29 cellular contexts compared by ENCODE assay signal in genomic region chr1:218211241-218211640, GRCh38.
DNase-seq lines count a peak whose midpoint lies in the region; ATAC-seq, FAIRE-seq and TF ChIP-seq lines count a peak whose summit lies in the region.
"Had no signal": no experiment of that assay in that cellular context is flagged by ENCODE, and none has a peak within 500 bp of the region (broad histone marks: within the 10 kb centered on the region; RNA-seq: fewer than 3 reads in every experiment).

No MANE protein-coding gene starts in this region.

- H4K20me1 ChIP-seq in HCT116 (ENCODE audit: insufficient read depth) (no peaks in the 10 kb centered on the region), astrocyte (ENCODE audit: insufficient read depth, low read length) (no peaks in the 10 kb centered on the region), keratinocyte (ENCODE audit: control insufficient read depth, extremely low read depth, insufficient read depth, low read length) (no peaks in the 10 kb centered on the region)
- H4K20me1 ChIP-seq: BLaER1 treated with 17β-estradiol and CSF1 and Interleukin-3, amounts not matched to agents 10 nM and 100 nM had no signal

- RAD21 ChIA-PET in HCT116 (lab: Charles Lee; ENCODE audit: low non-redundant PET in 1 of 2, low total read pairs in 2 of 2, uncharacterized antibody in 2 of 2, unreplicated experiment in 2 of 2): no interaction called here

- CTCF ChIA-PET in A549 (lab: Yijun Ruan, JAX): interaction anchor here (1.1 to 2.2 kb wide), 2 partner anchors 40 to 88 kb away, joined by 3 to 8 read pairs; no protein-coding TSS in a partner anchor
- CTCF ChIA-PET in HCT116 (lab: Charles Lee): no interaction called here

- no peak overlapping the region for H3K4me3 Mint-ChIP-seq in astrocyte (ENCODE audit: unreplicated experiment)
- H3K4me3 Mint-ChIP-seq: activated CD4-positive, alpha-beta memory T cell treated with anti-CD3 and anti-CD28 coated beads, Interleukin-2, amount 10 ng/mL, durations not matched to agents 7 days and 5 days; activated naive CD8-positive, alpha-beta T cell treated with anti-CD3 and anti-CD28 coated beads for 36 hours; brain had no signal

- H3K9me1 ChIP-seq in keratinocyte (ENCODE audit: control insufficient read depth, extremely low read depth, insufficient read depth, low read length): no peaks in the 10 kb centered on the region

- in situ Hi-C loops in HAP-1 (cut with MboI; ENCODE audit: low sequenced_read_pairs): no loop called here

- no peaks in the 10 kb centered on the region for H3K27me3 Mint-ChIP-seq in astrocyte (ENCODE audit: low read depth, unreplicated experiment)
- H3K27me3 Mint-ChIP-seq: activated CD4-positive, alpha-beta memory T cell treated with anti-CD3 and anti-CD28 coated beads, Interleukin-2, amount 10 ng/mL, durations not matched to agents 7 days and 5 days had no signal

- FAIRE-seq in A549 (lab: Jason Lieb, UNC) (no peak), astrocyte (lab: Jason Lieb, UNC) (no peak), keratinocyte (lab: Jason Lieb, UNC) (no peak)
- FAIRE-seq: colon, GM12891, H54, K562, RCC 7860 had no signal

- H3K36me3 Mint-ChIP-seq in astrocyte (ENCODE audit: low read depth, unreplicated experiment): no peaks in the 10 kb centered on the region
- H3K36me3 Mint-ChIP-seq: activated naive CD8-positive, alpha-beta T cell treated with anti-CD3 and anti-CD28 coated beads for 36 hours; brain had no signal

- H3K4me2 ChIP-seq in A549 (peak overlapping the region; percentile 32; the same call in 2 of the 3 replicates), HCT116 (ENCODE audit: low read length) (peak overlapping the region; percentile 15; the same call in 1 of the 2 replicates), astrocyte (ENCODE audit: low read length) (no peak overlapping the region), keratinocyte (ENCODE audit: control insufficient read depth, extremely low read depth, insufficient read depth, low read depth, low read length) (peak overlapping the region; percentile 23)
- H3K4me2 ChIP-seq: BLaER1 treated with 17β-estradiol and CSF1 and Interleukin-3, amounts not matched to agents 10 nM and 100 nM had no signal

- H3K4me1 Mint-ChIP-seq in astrocyte (ENCODE audit: low read depth, unreplicated experiment): peaks cover 16% of the 10 kb centered on the region
- H3K4me1 Mint-ChIP-seq: activated CD4-positive, alpha-beta memory T cell treated with anti-CD3 and anti-CD28 coated beads, Interleukin-2, amount 10 ng/mL, durations not matched to agents 7 days and 5 days; activated naive CD8-positive, alpha-beta T cell treated with anti-CD3 and anti-CD28 coated beads for 36 hours; brain had no signal

- peaks cover 3% of the 10 kb centered on the region for H3K9me3 Mint-ChIP-seq in astrocyte (ENCODE audit: unreplicated experiment)
- H3K9me3 Mint-ChIP-seq: activated CD4-positive, alpha-beta memory T cell treated with anti-CD3 and anti-CD28 coated beads, Interleukin-2, amount 10 ng/mL, durations not matched to agents 7 days and 5 days; activated naive CD8-positive, alpha-beta T cell treated with anti-CD3 and anti-CD28 coated beads for 36 hours; activated T-helper 2 cell treated with anti-CD3 and anti-CD28 coated beads, Interferon-gamma antibody, Interleukin-2, Interleukin-4, amounts not matched to agents 10 μg/mL and 5 μg/mL and 100 μg/mL, durations not matched to agents 14 hours and 24 hours and 36 hours; brain had no signal

- H3K9ac ChIP-seq in HCT116 (ENCODE audit: low read length) (no peak overlapping the region), astrocyte (ENCODE audit: low read length) (no peak overlapping the region), keratinocyte (ENCODE audit: control insufficient read depth, extremely low read depth, insufficient read depth, low read length) (no peak overlapping the region)
- H3K9ac ChIP-seq: BLaER1 treated with 17β-estradiol and CSF1 and Interleukin-3, amounts not matched to agents 10 nM and 100 nM had no signal

- no TSS peak for BruUV-seq in HCT116 (replicated peaks; lab: Mats Ljungman, UMichigan)

- H3K27ac ChIP-seq in A549 (peak overlapping the region in 1 of 2 experiments; percentile 77; a peak in 2 of 6 replicates), HCT116 (ENCODE audit: low read depth, low read length) (no peak overlapping the region), astrocyte (ENCODE audit: low read depth, low read length) (no peak overlapping the region), keratinocyte (ENCODE audit: control insufficient read depth, insufficient read depth, low read length) (no peak overlapping the region), ascending aorta (no peak overlapping the region)
- H3K27ac ChIP-seq: BLaER1 treated with 17β-estradiol and CSF1 and Interleukin-3, amounts not matched to agents 10 nM and 100 nM; esophagus muscularis mucosa; prostate gland had no signal

- H3K9me2 ChIP-seq in HCT116 (ENCODE audit: insufficient read depth): 0 out of 2 replicates have a peak, but pooled peaks cover 3% of the 10 kb centered on the region

- H3K4me3 ChIP-seq in A549: no peak overlapping the region
- no peak overlapping the region for H3K4me3 ChIP-seq in HCT116 (replicated peaks in 1 of 2; ENCODE audit: low read depth in 1 of 2, low read length in 2 of 2)
- H3K4me3 ChIP-seq in astrocyte (ENCODE audit: insufficient read depth, low read depth, low read length): no peak overlapping the region
- H3K4me3 ChIP-seq in keratinocyte (ENCODE audit: control insufficient read depth in 2 of 3, extremely low read depth in 1 of 3, insufficient read depth in 2 of 3, low read depth in 1 of 3, low read length in 3 of 3): no peak overlapping the region
- H3K4me3 ChIP-seq in ascending aorta: no peak overlapping the region
- no peak overlapping the region for H3K4me3 ChIP-seq in HAP-1
- H3K4me3 ChIP-seq: BLaER1 treated with 17β-estradiol and CSF1 and Interleukin-3, amounts not matched to agents 10 nM and 100 nM; esophagus muscularis mucosa; K562; prostate gland had no signal

- TF ChIP-seq RAD21 in A549 (conservative IDR thresholded peaks at IDR 0.05 in 1 of 2, IDR thresholded peaks at IDR 0.05 in 1 of 2) (no peak), HCT116 (IDR thresholded peaks at IDR 0.05; ENCODE audit: low read depth) (no peak)

- no peak for TF ChIP-seq EP300 in A549 (IDR thresholded peaks at IDR 0.05)

- intact Hi-C loops in HCT116 (cut with micrococcal nuclease): no loop called here
- intact Hi-C loops in ascending aorta (cut with DNase I): no loop called here

- no peak for TF ChIP-seq POLR2A in A549 (IDR thresholded peaks at IDR 0.05; ENCODE audit: low read length)
- no peak for TF ChIP-seq POLR2A in HCT116 (IDR thresholded peaks at IDR 0.05; ENCODE audit: borderline replicate concordance, extremely low read depth, insufficient read depth, insufficient read length)

- H3K4me1 ChIP-seq in A549: peaks cover 33% of the 10 kb centered on the region
- no peaks in the 10 kb centered on the region for H3K4me1 ChIP-seq in HCT116 (ENCODE audit: control insufficient read depth in 1 of 2, insufficient read depth in 2 of 2, low read length in 2 of 2)
- peaks cover 13% of the 10 kb centered on the region for H3K4me1 ChIP-seq in astrocyte (ENCODE audit: insufficient read depth, low read length)
- H3K4me1 ChIP-seq in keratinocyte (ENCODE audit: control insufficient read depth, extremely low read depth, insufficient read depth, low read length): peaks cover 4% of the 10 kb centered on the region
- H3K4me1 ChIP-seq in ascending aorta: no peaks in the 10 kb centered on the region
- H3K4me1 ChIP-seq in HAP-1: peaks cover 12% of the 10 kb centered on the region; the same call in 1 of the 2 replicates
- H3K4me1 ChIP-seq: BLaER1 treated with 17β-estradiol and CSF1 and Interleukin-3, amounts not matched to agents 10 nM and 100 nM; esophagus muscularis mucosa; prostate gland had no signal

- TF ChIP-seq CTCF in A549 (IDR thresholded peaks at IDR 0.05): no peak
- TF ChIP-seq CTCF in HCT116 (IDR thresholded peaks at IDR 0.05 in 2 of 3, conservative IDR thresholded peaks at IDR 0.05 in 1 of 3; ENCODE audit: borderline replicate concordance in 1 of 3, insufficient read depth in 1 of 3, low read depth in 2 of 3, low read length in 2 of 3): no peak
- TF ChIP-seq CTCF in astrocyte (IDR thresholded peaks at IDR 0.05; ENCODE audit: insufficient read depth, low read depth, low read length): no peak
- no peak for TF ChIP-seq CTCF in keratinocyte (optimal IDR thresholded peaks at IDR 0.05 in 1 of 3, IDR thresholded peaks at IDR 0.05 in 1 of 3, conservative IDR thresholded peaks at IDR 0.05 in 1 of 3; ENCODE audit: extremely low read depth in 1 of 3, insufficient read depth in 2 of 3, low read length in 3 of 3)
- no peak for TF ChIP-seq CTCF in ascending aorta (IDR thresholded peaks at IDR 0.05)

- no peaks in the 10 kb centered on the region; the same call in none of the 2 replicates for H3K27me3 ChIP-seq in HCT116 (ENCODE audit: insufficient read depth, low read length)
- H3K27me3 ChIP-seq in astrocyte (ENCODE audit: insufficient read depth, low read length): no peaks in the 10 kb centered on the region
- H3K27me3 ChIP-seq in keratinocyte (ENCODE audit: control insufficient read depth, extremely low read depth, insufficient read depth, low read length): no peaks in the 10 kb centered on the region
- no peaks in the 10 kb centered on the region for H3K27me3 ChIP-seq in ascending aorta
- H3K27me3 ChIP-seq in HAP-1 (ENCODE audit: low read depth): no peaks in the 10 kb centered on the region
- H3K27me3 ChIP-seq: BLaER1 treated with 17β-estradiol and CSF1 and Interleukin-3, amounts not matched to agents 10 nM and 100 nM had no signal

- H3K9me3 ChIP-seq in A549 (no peaks in the 10 kb centered on the region), HCT116 (ENCODE audit: control insufficient read depth in 1 of 2, insufficient read depth in 1 of 2, low read depth in 1 of 2, low read length in 2 of 2) (no peaks in the 10 kb centered on the region), astrocyte (ENCODE audit: insufficient read depth, low read depth, low read length) (no peaks in the 10 kb centered on the region), keratinocyte (ENCODE audit: control insufficient read depth, low read depth, low read length) (no peaks in the 10 kb centered on the region), ascending aorta (no peaks in the 10 kb centered on the region), HAP-1 (no peaks in the 10 kb centered on the region)
- H3K9me3 ChIP-seq: BLaER1 treated with 17β-estradiol and CSF1 and Interleukin-3, amounts not matched to agents 10 nM and 100 nM; esophagus muscularis mucosa; prostate gland had no signal

- no peak overlapping the region for H2AFZ ChIP-seq in HCT116 (ENCODE audit: low read depth, low read length, poor library complexity, severe bottlenecking)
- no peak overlapping the region for H2AFZ ChIP-seq in astrocyte (ENCODE audit: low read depth, low read length)
- H2AFZ ChIP-seq in keratinocyte (ENCODE audit: control insufficient read depth, low read length): no peak overlapping the region

- H3K36me3 ChIP-seq in HCT116 (ENCODE audit: control insufficient read depth in 1 of 2, insufficient read depth in 2 of 2, low read length in 2 of 2): no peaks in the 10 kb centered on the region
- H3K36me3 ChIP-seq in astrocyte (ENCODE audit: insufficient read depth, low read length): no peaks in the 10 kb centered on the region
- no peaks in the 10 kb centered on the region for H3K36me3 ChIP-seq in keratinocyte (ENCODE audit: control insufficient read depth in 2 of 2, extremely low read depth in 1 of 2, insufficient read depth in 2 of 2, low read length in 2 of 2)
- no peaks in the 10 kb centered on the region for H3K36me3 ChIP-seq in ascending aorta
- no peaks in the 10 kb centered on the region for H3K36me3 ChIP-seq in HAP-1 (replicated peaks)
- H3K36me3 ChIP-seq: BLaER1 treated with 17β-estradiol and CSF1 and Interleukin-3, amounts not matched to agents 10 nM and 100 nM; esophagus muscularis mucosa; prostate gland had no signal

- DNase-seq in A549 (ENCODE audit: low read depth in 1 of 2, low spot score in 1 of 2) (no peak), HCT116 (ENCODE audit: low read depth, low spot score) (no peak), astrocyte (ENCODE audit: low read depth) (peak; percentile 44), keratinocyte (ENCODE audit: low read depth, low spot score) (no peak), HUDEP-2 (lab: John Stamatoyannopoulos, UW; ENCODE audit: unreplicated experiment in 76 of 76) (no peak), ascending aorta (ENCODE audit: low spot score in 2 of 2) (no peak), HAP-1 (ENCODE audit: low spot score in 2 of 2) (no peak)
- DNase-seq: activated CD4-positive, alpha-beta memory T cell treated with anti-CD3 and anti-CD28 coated beads, Interleukin-2, amount 10 ng/mL, durations not matched to agents 7 days and 5 days; activated CD4-positive, CD25-positive, alpha-beta regulatory T cell treated with anti-CD3 and anti-CD28 coated beads, Interleukin-2, amount 50 U/mL, for 72 hours; activated naive CD8-positive, alpha-beta T cell treated with anti-CD3 and anti-CD28 coated beads for 36 hours; COR-L47; DMS79; glutamatergic neuron; left colon; mesenchymal stem cell; NCI-H1436 treated with DMSO at 0.1 percent for 48 hours; NCI-H510A; stimulated activated CD8-positive, alpha-beta memory T cell treated with anti-CD3 and anti-CD28 coated beads, Interleukin-4, amount 100 ng/mL, for 48 hours had no signal

- dilution Hi-C loops in keratinocyte (cut with MboI; ENCODE audit: extremely low pct_ligation_motif_present, low sequenced_read_pairs): no loop called here

- POLR2A ChIA-PET in A549 (lab: Yijun Ruan, JAX) (interaction anchor here (0.6 kb wide), 1 partner anchor 1656 kb away, joined by 3 read pairs; no protein-coding TSS in a partner anchor), HCT116 (lab: Charles Lee) (no interaction called here)

- H3K79me2 ChIP-seq in HCT116 (ENCODE audit: insufficient read depth, low read length): no peaks in the 10 kb centered on the region
- no peaks in the 10 kb centered on the region for H3K79me2 ChIP-seq in astrocyte (ENCODE audit: insufficient read depth, low read length)
- no peaks in the 10 kb centered on the region for H3K79me2 ChIP-seq in keratinocyte (ENCODE audit: control insufficient read depth, insufficient read depth, low read length)

- no peak overlapping the region for H3K27ac Mint-ChIP-seq in astrocyte (ENCODE audit: unreplicated experiment)
- H3K27ac Mint-ChIP-seq: activated CD4-positive, alpha-beta memory T cell treated with anti-CD3 and anti-CD28 coated beads, Interleukin-2, amount 10 ng/mL, durations not matched to agents 7 days and 5 days; activated naive CD8-positive, alpha-beta T cell treated with anti-CD3 and anti-CD28 coated beads for 36 hours; activated T-helper 2 cell treated with anti-CD3 and anti-CD28 coated beads, Interferon-gamma antibody, Interleukin-2, Interleukin-4, amounts not matched to agents 10 μg/mL and 5 μg/mL and 100 μg/mL, durations not matched to agents 14 hours and 24 hours and 36 hours; brain had no signal

- ATAC-seq in A549 (no peak), HCT116 (no peak), GM18517 (IDR thresholded peaks at IDR 0.05; ENCODE audit: unreplicated experiment) (no peak)
- ATAC-seq: K562, left colon had no signal
